8 cellular contexts compared by ENCODE assay signal in genomic region chr6:170289971-170290305, GRCh38. TPM values are rescaled to one million over a fixed set of nuclear protein-coding genes. Genes with fewer than 3 reads are reported as not detected.
DNase-seq lines count a peak whose midpoint lies in the region; TF ChIP-seq lines count a peak whose summit lies in the region.

No MANE protein-coding gene starts in this region.

- H3F3A ChIP-seq in SU-DHL-6 (ENCODE audit: insufficient read depth), result no peaks in the 10 kb centered on the region

- H3K36me3 ChIP-seq in SU-DHL-6 (ENCODE audit: low read length) (no peaks in the 10 kb centered on the region), rectal smooth muscle tissue (ENCODE audit: control insufficient read depth, insufficient read depth, low read length) (no peaks in the 10 kb centered on the region)

- CTCF ChIA-PET in GM10248 (lab: Yijun Ruan, JAX), result interaction anchor here (1.7 kb wide), 1 partner anchor 13 kb away, joined by 4 read pairs; no protein-coding TSS in a partner anchor

- H3K27me3 ChIP-seq in SU-DHL-6 (ENCODE audit: low read length), result no peaks in the 10 kb centered on the region
- peaks cover 48% of the 10 kb centered on the region for H3K27me3 ChIP-seq in rectal smooth muscle tissue (ENCODE audit: control insufficient read depth, insufficient read depth, low read length)

- no peaks in the 10 kb centered on the region for H3K4me1 ChIP-seq in rectal smooth muscle tissue (ENCODE audit: control insufficient read depth, insufficient read depth, low read length)

- POLR2A ChIA-PET in GM10248 (lab: Yijun Ruan, JAX), result interaction anchor here (1.5 kb wide), 1 partner anchor 228 kb away, joined by 3 read pairs; no protein-coding TSS in a partner anchor

- H2AFZ ChIP-seq in SU-DHL-6 (ENCODE audit: low read depth, low read length, severe bottlenecking), result peak overlapping the region; percentile 76

- TF ChIP-seq CTCF in GM10248 (IDR thresholded peaks at IDR 0.05; ENCODE audit: control extremely low read depth, extremely low read depth, low read depth, missing control alignments), result peak; percentile 12
- no peak for TF ChIP-seq CTCF in SU-DHL-6 (IDR thresholded peaks at IDR 0.05; ENCODE audit: insufficient read depth, low read length, poor library complexity, severe bottlenecking)
- no peak for TF ChIP-seq CTCF in fibroblast of villous mesenchyme (IDR thresholded peaks at IDR 0.05; ENCODE audit: insufficient read depth, low read depth, low read length)

- peak overlapping the region; percentile 48 for H3K9ac ChIP-seq in SU-DHL-6 (ENCODE audit: low read length)
- H3K9ac ChIP-seq in rectal smooth muscle tissue (ENCODE audit: low read length), result peak overlapping the region; percentile 35

- H3K27ac ChIP-seq in SU-DHL-6 (ENCODE audit: low read depth, low read length) (no peak overlapping the region), rectal smooth muscle tissue (ENCODE audit: low read depth, low read length) (no peak overlapping the region)

- H4K20me1 ChIP-seq in SU-DHL-6 (ENCODE audit: low read depth, low read length), result no peaks in the 10 kb centered on the region

- H3K79me2 ChIP-seq in SU-DHL-6 (ENCODE audit: insufficient read depth, low read length), result no peaks in the 10 kb centered on the region

- H3K9me2 ChIP-seq in SU-DHL-6 (replicated peaks; ENCODE audit: insufficient read depth, low read length), result no peaks in the 10 kb centered on the region

- H3K4me2 ChIP-seq in SU-DHL-6 (ENCODE audit: low read depth, low read length, poor library complexity, severe bottlenecking), result peak overlapping the region; percentile 77

- peak overlapping the region; percentile 71 for H3K4me3 ChIP-seq in SU-DHL-6 (ENCODE audit: insufficient read depth, low read length, poor library complexity, severe bottlenecking)
- peak overlapping the region; percentile 74 for H3K4me3 ChIP-seq in fibroblast of villous mesenchyme (ENCODE audit: low read depth, low read length)
- peak overlapping the region; percentile 76 for H3K4me3 ChIP-seq in rectal smooth muscle tissue (ENCODE audit: low read length)

- DNase-seq in GM10248 (ENCODE audit: extremely low spot score) (no peak), fibroblast of villous mesenchyme (ENCODE audit: low read depth) (no peak), NCI-H2029 treated with DMSO at 0.1 percent for 48 hours (lab: John Stamatoyannopoulos, UW) (no peak), AG08395 (ENCODE audit: low spot score) (no peak), DMS 273 treated with DMSO at 0.1 percent for 48 hours (lab: John Stamatoyannopoulos, UW) (no peak), kidney tubule cell (ENCODE audit: low spot score) (no peak)

- no peaks in the 10 kb centered on the region for H3K9me3 ChIP-seq in SU-DHL-6 (ENCODE audit: insufficient read depth, low read length)

RNA-seq across cellular contexts. Expression of gene DLL1, which starts 0.9 kb away (rescaled TPM):
- total RNA-seq in fibroblast of villous mesenchyme, result 0.86 and 0.97 TPM in 2 replicates

RNA-seq across cellular contexts. Expression of gene FAM120B, which starts 16.6 kb away (rescaled TPM):
- 12.6 and 17.3 TPM in 2 replicates for total RNA-seq in fibroblast of villous mesenchyme
